ENCODE assay signal across 24 cellular contexts in genomic region chr3:55059027-55059629, GRCh38.
DNase-seq lines count a peak whose midpoint lies in the region; ATAC-seq, FAIRE-seq and TF ChIP-seq lines count a peak whose summit lies in the region.
"Had no signal": no experiment of that assay in that cellular context is flagged by ENCODE, and none has a peak within 500 bp of the region (broad histone marks: within the 10 kb centered on the region; RNA-seq: fewer than 3 reads in every experiment).

No MANE protein-coding gene starts in this region.

- H2AK5ac ChIP-seq in mesenchymal stem cell (ENCODE audit: low read length, severe bottlenecking) = peak overlapping the region; percentile 38

- H3K36me3 ChIP-seq in BJ (ENCODE audit: control insufficient read depth, insufficient read depth, low read length) (no peaks in the 10 kb centered on the region), mesenchymal stem cell (ENCODE audit: control insufficient read depth in 1 of 2, insufficient read depth in 2 of 2, low read depth in 1 of 2, low read length in 2 of 2) (no peaks in the 10 kb centered on the region)
- H3K36me3 ChIP-seq: breast epithelium, gastroesophageal sphincter, pancreas, thoracic aorta had no signal

- H3K4me1 ChIP-seq in mesenchymal stem cell (ENCODE audit: control insufficient read depth, insufficient read depth, low read depth, low read length) = peaks cover 3% of the 10 kb centered on the region
- H3K4me1 ChIP-seq: breast epithelium, pancreas had no signal

- no peak overlapping the region for H3K14ac ChIP-seq in mesenchymal stem cell (ENCODE audit: low read length in 2 of 2)

- H2BK15ac ChIP-seq in mesenchymal stem cell (ENCODE audit: low read depth, poor library complexity, severe bottlenecking) = no peak overlapping the region

- no peaks in the 10 kb centered on the region for H3K27me3 ChIP-seq in BJ (ENCODE audit: control insufficient read depth, insufficient read depth, low read length)
- no peaks in the 10 kb centered on the region for H3K27me3 ChIP-seq in mesenchymal stem cell (ENCODE audit: control insufficient read depth in 1 of 2, insufficient read depth in 1 of 2, low read length in 2 of 2)
- H3K27me3 ChIP-seq in CD4-positive, alpha-beta T cell (ENCODE audit: control insufficient read depth, insufficient read depth, low read length) = no peaks in the 10 kb centered on the region
- H3K27me3 ChIP-seq: breast epithelium, gastroesophageal sphincter, pancreas had no signal

- H3K4me3 ChIP-seq in BJ (ENCODE audit: low read depth, low read length) = no peak overlapping the region
- H3K4me3 ChIP-seq in mesenchymal stem cell (ENCODE audit: insufficient read depth in 1 of 2, low read depth in 1 of 2, low read length in 2 of 2) = no peak overlapping the region
- H3K4me3 ChIP-seq: breast epithelium, gastroesophageal sphincter, pancreas, thoracic aorta had no signal

- POLR2A ChIA-PET in BJ (lab: Charles Lee) = no interaction called here
- POLR2A ChIA-PET in CD4-positive, alpha-beta T cell (lab: Charles Lee) = no interaction called here

- TF ChIP-seq CTCF in BJ (IDR thresholded peaks at IDR 0.05; ENCODE audit: insufficient read depth, low read depth, low read length) = no peak
- no peak for TF ChIP-seq CTCF in CD4-positive, alpha-beta T cell (IDR thresholded peaks at IDR 0.05)

- H2AFZ ChIP-seq in mesenchymal stem cell (ENCODE audit: low read depth, low read length) = no peak overlapping the region

- no peak overlapping the region for H2BK120ac ChIP-seq in mesenchymal stem cell (ENCODE audit: low read depth, low read length)

- no peak overlapping the region for H2BK5ac ChIP-seq in mesenchymal stem cell (ENCODE audit: low read depth, low read length, poor library complexity, severe bottlenecking)

- H3K4me1 Mint-ChIP-seq in CD4-positive, alpha-beta T cell (ENCODE audit: low read depth) = no peaks in the 10 kb centered on the region
- H3K4me1 Mint-ChIP-seq: activated naive CD8-positive, alpha-beta T cell treated with anti-CD3 and anti-CD28 coated beads, Interleukin-2, amount 10 ng/mL, durations not matched to agents 7 days and 5 days; memory B cell; naive B cell; stimulated activated naive B cell treated with anti-CD40 and anti-IgM and Interleukin-4, amounts not matched to agents 10 μg/mL and 1 μg/mL and 100 μg/mL, for 72 hours had no signal

- intact Hi-C loops in CD4-positive, alpha-beta T cell (cut with DNase I, micrococcal nuclease) = no loop called here

- no peak overlapping the region for H3K27ac Mint-ChIP-seq in CD4-positive, alpha-beta T cell
- H3K27ac Mint-ChIP-seq: activated naive CD8-positive, alpha-beta T cell treated with anti-CD3 and anti-CD28 coated beads, Interleukin-2, amount 10 ng/mL, durations not matched to agents 7 days and 5 days; dendritic cell treated with granulocyte-macrophage colony-stimulating factor and Interleukin-4, amounts not matched to agents 40 ng/mL and 50 ng/mL, for 4 days; memory B cell; naive B cell; stimulated activated naive B cell treated with anti-CD40 and anti-IgM and Interleukin-4, amounts not matched to agents 10 μg/mL and 1 μg/mL and 100 μg/mL, for 72 hours had no signal

- H3K9me3 Mint-ChIP-seq in CD4-positive, alpha-beta T cell = peaks cover 9% of the 10 kb centered on the region

- H3K4me3 Mint-ChIP-seq in CD4-positive, alpha-beta T cell = no peak overlapping the region
- H3K4me3 Mint-ChIP-seq: activated naive CD8-positive, alpha-beta T cell treated with anti-CD3 and anti-CD28 coated beads, Interleukin-2, amount 10 ng/mL, durations not matched to agents 7 days and 5 days; dendritic cell treated with granulocyte-macrophage colony-stimulating factor and Interleukin-4, amounts not matched to agents 40 ng/mL and 50 ng/mL, for 4 days; memory B cell; naive B cell; stimulated activated naive B cell treated with anti-CD40 and anti-IgM and Interleukin-4, amounts not matched to agents 10 μg/mL and 1 μg/mL and 100 μg/mL, for 72 hours had no signal

- H3K27ac ChIP-seq in mesenchymal stem cell (ENCODE audit: low read length, poor library complexity, severe bottlenecking) = no peak overlapping the region
- H3K27ac ChIP-seq in CD4-positive, alpha-beta T cell (ENCODE audit: low read depth, low read length) = no peak overlapping the region
- H3K27ac ChIP-seq: breast epithelium, pancreas, RWPE1, thoracic aorta had no signal

- peaks cover 13% of the 10 kb centered on the region for H3K9me3 ChIP-seq in mesenchymal stem cell (ENCODE audit: control insufficient read depth, low read length)
- H3K9me3 ChIP-seq in CD4-positive, alpha-beta T cell (ENCODE audit: control insufficient read depth, low read length) = no peaks in the 10 kb centered on the region
- H3K9me3 ChIP-seq: pancreas had no signal

- no peak for ATAC-seq in HG02938 (IDR thresholded peaks at IDR 0.05; ENCODE audit: unreplicated experiment)
- ATAC-seq in CD4-positive, alpha-beta T cell (ENCODE audit: poor library complexity) = no peak
- ATAC-seq: gastroesophageal sphincter; pancreas; stimulated activated naive B cell treated with anti-CD40 and anti-IgM and Interleukin-4, amounts not matched to agents 10 μg/mL and 1 μg/mL and 100 μg/mL, for 72 hours had no signal

- FAIRE-seq in HTR-8/SVneo (lab: Jason Lieb, UNC) = no peak
- FAIRE-seq: pancreas had no signal

- H3K4ac ChIP-seq in mesenchymal stem cell (ENCODE audit: low read depth in 1 of 2, low read length in 2 of 2) = peak overlapping the region in 1 of 2 experiments; percentile 34

- H3K23ac ChIP-seq in mesenchymal stem cell (ENCODE audit: low read length in 2 of 2) = peak overlapping the region in 1 of 2 experiments; percentile 40

- H3K18ac ChIP-seq in mesenchymal stem cell (ENCODE audit: low read depth in 1 of 2, low read length in 2 of 2) = peak overlapping the region in 1 of 2 experiments; percentile 22

- H3K9ac ChIP-seq in mesenchymal stem cell (ENCODE audit: low read length) = no peak overlapping the region

- DNase-seq in BJ (ENCODE audit: low read depth) = peak; percentile 16
- peak; percentile 6 for DNase-seq in HTR-8/SVneo (ENCODE audit: insufficient read length, low spot score)
- peak; percentile 38 for DNase-seq in astrocyte of the hippocampus (ENCODE audit: low read depth, low spot score)
- peak; percentile 14 for DNase-seq in mesenchymal stem cell
- DNase-seq in ecto neural progenitor cell (ENCODE audit: low spot score) = no peak
- no peak for DNase-seq in CD4-positive, alpha-beta T cell
- DNase-seq in NCI-H748 (lab: John Stamatoyannopoulos, UW; ENCODE audit: unreplicated experiment) = no peak
- DNase-seq: activated CD4-positive, alpha-beta T cell treated with anti-CD3 and anti-CD28 coated beads for 4 hours; activated naive CD8-positive, alpha-beta T cell treated with anti-CD3 and anti-CD28 coated beads, Interleukin-2, amount 10 ng/mL, durations not matched to agents 7 days and 5 days; DMS53; Kasumi-1; naive B cell; NCI-H524 treated with DMSO at 0.1 percent for 48 hours; pancreas; stimulated activated CD4-positive, alpha-beta T cell treated with anti-CD3 and anti-CD28 coated beads, Interleukin-1b, Interleukin-23, amount 100 ng/mL, for 48 hours; stimulated activated naive B cell treated with anti-CD40 and anti-IgM and Interleukin-4, amounts not matched to agents 10 μg/mL and 1 μg/mL and 100 μg/mL, for 72 hours; SW 1271 had no signal

- no peaks in the 10 kb centered on the region for H3K27me3 Mint-ChIP-seq in CD4-positive, alpha-beta T cell
- H3K27me3 Mint-ChIP-seq: activated naive CD8-positive, alpha-beta T cell treated with anti-CD3 and anti-CD28 coated beads, Interleukin-2, amount 10 ng/mL, durations not matched to agents 7 days and 5 days; dendritic cell treated with granulocyte-macrophage colony-stimulating factor and Interleukin-4, amounts not matched to agents 40 ng/mL and 50 ng/mL, for 4 days; memory B cell; stimulated activated naive B cell treated with anti-CD40 and anti-IgM and Interleukin-4, amounts not matched to agents 10 μg/mL and 1 μg/mL and 100 μg/mL, for 72 hours had no signal

- CTCF ChIA-PET in BJ (lab: Yijun Ruan, JAX) = no interaction called here
- CTCF ChIA-PET in CD4-positive, alpha-beta T cell (lab: Charles Lee) = no interaction called here

- no peak overlapping the region for H3K4me2 ChIP-seq in mesenchymal stem cell (ENCODE audit: low read length, poor library complexity, severe bottlenecking)

- no peaks in the 10 kb centered on the region for H3K36me3 Mint-ChIP-seq in CD4-positive, alpha-beta T cell (ENCODE audit: low read depth)
- H3K36me3 Mint-ChIP-seq: activated naive CD8-positive, alpha-beta T cell treated with anti-CD3 and anti-CD28 coated beads, Interleukin-2, amount 10 ng/mL, durations not matched to agents 7 days and 5 days; memory B cell; naive B cell; stimulated activated naive B cell treated with anti-CD40 and anti-IgM and Interleukin-4, amounts not matched to agents 10 μg/mL and 1 μg/mL and 100 μg/mL, for 72 hours had no signal

- H2BK12ac ChIP-seq in mesenchymal stem cell (ENCODE audit: low read length in 2 of 2) = peak overlapping the region in 1 of 2 experiments; percentile 54

- H3K79me1 ChIP-seq in mesenchymal stem cell (replicated peaks; ENCODE audit: low read length, poor library complexity, severe bottlenecking) = no peaks in the 10 kb centered on the region

- H4K91ac ChIP-seq in mesenchymal stem cell (ENCODE audit: low read length) = no peak overlapping the region

- 88% methylated on average over 4 of the region's 5 CpGs for WGBS in mesenchymal stem cell

- H4K8ac ChIP-seq in mesenchymal stem cell (ENCODE audit: low read length) = no peak overlapping the region

Comparison
In these comparisons a context has a peak if more than half of its experiments do, and no peak if none do; other contexts are left out.
1. DNase-seq: peak in BJ (single experiment), HTR-8/SVneo (single experiment), astrocyte of the hippocampus (single experiment) and mesenchymal stem cell (single experiment); none in ecto neural progenitor cell (single experiment), CD4-positive, alpha-beta T cell (0 of 10) and NCI-H748 (single experiment).